8 cellular contexts compared by ENCODE assay signal in genomic region chr19:42108527-42109389, GRCh38. TPM values are rescaled to one million over a fixed set of nuclear protein-coding genes. Genes with fewer than 3 reads are reported as not detected.
A peak's percentile ranks its signal among the peaks of the same experiment; 100 is the strongest.
DNase-seq lines count a peak whose midpoint lies in the region; ATAC-seq and TF ChIP-seq lines count a peak whose summit lies in the region.

No MANE protein-coding gene starts in this region.

- H3K27ac Mint-ChIP-seq in activated CD4-positive, alpha-beta memory T cell treated with anti-CD3 and anti-CD28 coated beads for 36 hours: no peak overlapping the region
- H3K27ac Mint-ChIP-seq in mesothelial cell of epicardium: no peak overlapping the region

- POLR2A ChIA-PET in activated CD4-positive, alpha-beta memory T cell treated with anti-CD3 and anti-CD28 coated beads for 36 hours (lab: Charles Lee): interaction anchor here (1.3 kb wide), 1 partner anchor 24 kb away, joined by 3 read pairs; no protein-coding TSS in a partner anchor

- intact Hi-C loops in activated CD4-positive, alpha-beta memory T cell treated with anti-CD3 and anti-CD28 coated beads for 36 hours (cut with micrococcal nuclease): loop anchor here (1.0 to 2.0 kb wide), 5 partner anchors 15 to 217 kb away; partner anchors contain the start of genes GSK3A and MEGF8

- TF ChIP-seq CTCF in HL-60 (IDR thresholded peaks at IDR 0.05; ENCODE audit: insufficient read depth, low read length): peak; percentile 100
- peak; percentile 68 for TF ChIP-seq CTCF in mesothelial cell of epicardium (IDR thresholded peaks at IDR 0.05; ENCODE audit: unreplicated experiment)

- H3K27me3 Mint-ChIP-seq in activated CD4-positive, alpha-beta memory T cell treated with anti-CD3 and anti-CD28 coated beads for 36 hours: no peaks in the 10 kb centered on the region
- peaks cover 37% of the 10 kb centered on the region for H3K27me3 Mint-ChIP-seq in mesothelial cell of epicardium (ENCODE audit: low read depth)

- peak; percentile 81 for ATAC-seq in GM18511 (IDR thresholded peaks at IDR 0.05; ENCODE audit: unreplicated experiment)

- CTCF ChIA-PET in activated CD4-positive, alpha-beta memory T cell treated with anti-CD3 and anti-CD28 coated beads for 36 hours (lab: Charles Lee): interaction anchor here (0.6 to 9.3 kb wide), 45 partner anchors 9 to 710 kb away, joined by 3 to 82 read pairs (median 4); partner anchors contain the start of genes DEDD2, GSK3A, POU2F2 and ZNF526

- H3K27ac ChIP-seq in HL-60 (replicated peaks): no peak overlapping the region

- H3K36me3 Mint-ChIP-seq in activated CD4-positive, alpha-beta memory T cell treated with anti-CD3 and anti-CD28 coated beads for 36 hours: peaks cover 31% of the 10 kb centered on the region
- no peaks in the 10 kb centered on the region for H3K36me3 Mint-ChIP-seq in mesothelial cell of epicardium

- DNase-seq in ACHN (peak; percentile 81), HL-60 (ENCODE audit: low read depth in 1 of 2, low spot score in 1 of 2) (peak; percentile 72 to 86), NCI-H82 treated with DMSO at 0.1 percent for 48 hours (lab: John Stamatoyannopoulos, UW; ENCODE audit: unreplicated experiment) (peak; percentile 89), mesothelial cell of epicardium (ENCODE audit: low spot score in 2 of 2, unreplicated experiment in 2 of 2) (peak in 1 of 2 experiments; percentile 76)
- peak; percentile 94 for DNase-seq in activated CD4-positive, alpha-beta memory T cell treated with anti-CD3 and anti-CD28 coated beads for 36 hours
- DNase-seq in effector CD8-positive, alpha-beta T cell (lab: John Stamatoyannopoulos, UW): peak; percentile 77
- peak; percentile 78 to 82 for DNase-seq in stimulated activated CD8-positive, alpha-beta memory T cell treated with anti-CD3 and anti-CD28 coated beads, Interleukin-4, amount 100 ng/mL, for 1 hour (ENCODE audit: low read depth in 2 of 2, low spot score in 1 of 2)

- in situ Hi-C loops in ACHN (cut with HindIII; ENCODE audit: low pct_ligation_motif_present, low pct_unique_long_range_greater_than_20kb, low sequenced_read_pairs): no loop called here

- no peaks in the 10 kb centered on the region for H3K9me3 Mint-ChIP-seq in activated CD4-positive, alpha-beta memory T cell treated with anti-CD3 and anti-CD28 coated beads for 36 hours
- no peaks in the 10 kb centered on the region for H3K9me3 Mint-ChIP-seq in mesothelial cell of epicardium

- H3K27me3 ChIP-seq in HL-60 (ENCODE audit: insufficient read depth, poor library complexity, severe bottlenecking): no peaks in the 10 kb centered on the region

- H3K4me3 Mint-ChIP-seq in activated CD4-positive, alpha-beta memory T cell treated with anti-CD3 and anti-CD28 coated beads for 36 hours: no peak overlapping the region
- no peak overlapping the region for H3K4me3 Mint-ChIP-seq in mesothelial cell of epicardium

- peaks cover 55% of the 10 kb centered on the region for H3K4me1 Mint-ChIP-seq in activated CD4-positive, alpha-beta memory T cell treated with anti-CD3 and anti-CD28 coated beads for 36 hours (ENCODE audit: low read depth)
- peaks cover 4% of the 10 kb centered on the region for H3K4me1 Mint-ChIP-seq in mesothelial cell of epicardium

- no peak overlapping the region for H3K4me3 ChIP-seq in HL-60 (replicated peaks; ENCODE audit: insufficient read depth, low read length)

RNA-seq across cellular contexts. Expression of gene POU2F2, which starts 23.5 kb away (rescaled TPM):
- total RNA-seq in activated CD4-positive, alpha-beta memory T cell treated with anti-CD3 and anti-CD28 coated beads for 36 hours: 10 to 100 TPM; 55.6 to 57.3 TPM
- 0.65 to 0.93 TPM (median 0.66 TPM) in 3 replicates for total RNA-seq in mesothelial cell of epicardium

RNA-seq across cellular contexts. Expression of gene ZNF574, which starts 32.8 kb away (rescaled TPM):
- 10 to 100 TPM; 12.2 to 13.2 TPM for total RNA-seq in activated CD4-positive, alpha-beta memory T cell treated with anti-CD3 and anti-CD28 coated beads for 36 hours
- total RNA-seq in mesothelial cell of epicardium: 20.8 to 21.9 TPM (median 21.3 TPM) in 3 replicates

RNA-seq across cellular contexts. Expression of gene GRIK5, which starts 38.8 kb away (rescaled TPM):
- under 1 TPM; 0.73 to 0.90 TPM for total RNA-seq in activated CD4-positive, alpha-beta memory T cell treated with anti-CD3 and anti-CD28 coated beads for 36 hours
- 38.3 to 39.9 TPM (median 39.2 TPM) in 3 replicates for total RNA-seq in mesothelial cell of epicardium

Comparison
In these comparisons a context has a peak if more than half of its experiments do, and no peak if none do; other contexts are left out.
1. RNA of gene POU2F2, which starts 23.5 kb away (total RNA-seq): 55.6 to 57.3 TPM in activated CD4-positive, alpha-beta memory T cell treated with anti-CD3 and anti-CD28 coated beads for 36 hours; 0.65 to 0.93 TPM in mesothelial cell of epicardium; every median in the first group is over 10 times any median in the second.
2. RNA of gene GRIK5, which starts 38.8 kb away (total RNA-seq): 38.3 to 39.9 TPM in mesothelial cell of epicardium; 0.73 to 0.90 TPM in activated CD4-positive, alpha-beta memory T cell treated with anti-CD3 and anti-CD28 coated beads for 36 hours; every median in the first group is over 10 times any median in the second.